Comparison of ENCODE assay signal across 19 cellular contexts in genomic region chr10:311901-312665, GRCh38.
A peak's percentile ranks its signal among the peaks of the same experiment; 100 is the strongest.
DNase-seq lines count a peak whose midpoint lies in the region; ATAC-seq and TF ChIP-seq lines count a peak whose summit lies in the region.
"Had no signal": no experiment of that assay in that cellular context is flagged by ENCODE, and none has a peak within 500 bp of the region (broad histone marks: within the 10 kb centered on the region; RNA-seq: fewer than 3 reads in every experiment).

No MANE protein-coding gene starts in this region.

- H3K27me3 ChIP-seq in DOHH2 (ENCODE audit: control insufficient read depth, low read length) (no peaks in the 10 kb centered on the region), H7 (ENCODE audit: control insufficient read depth, insufficient read depth, low read length) (no peaks in the 10 kb centered on the region), ascending aorta (no peaks in the 10 kb centered on the region)
- H3K27me3 ChIP-seq: MG63 had no signal

- peak; percentile 33 for DNase-seq in H7
- peak; percentile 12 for DNase-seq in occipital lobe (lab: John Stamatoyannopoulos, UW)
- DNase-seq in LoVo (ENCODE audit: low spot score), result no peak
- no peak for DNase-seq in NCI-H2081 (lab: John Stamatoyannopoulos, UW)
- no peak for DNase-seq in NCI-H748 (lab: John Stamatoyannopoulos, UW; ENCODE audit: unreplicated experiment)
- no peak for DNase-seq in ascending aorta (ENCODE audit: low spot score in 2 of 2)
- DNase-seq: ACHN; Calu3; CD4-positive, CD25-positive, alpha-beta regulatory T cell; MG63; NCI-H1105 treated with DMSO at 0.1 percent for 48 hours; NCI-H187; NCI-H2171; NCI-H446; NCI-H69; PC-9 had no signal

- no peaks in the 10 kb centered on the region for H3K27me3 Mint-ChIP-seq in activated T-helper 17 cell treated with anti-CD3 and anti-CD28 coated beads, Interleukin-2, amount 50 U/mL, for 72 hours
- H3K27me3 Mint-ChIP-seq: CD4-positive, CD25-positive, alpha-beta regulatory T cell had no signal

- H3K4me2 ChIP-seq in DOHH2 (ENCODE audit: low read length), result peak overlapping the region; percentile 99
- H3K4me2 ChIP-seq: PC-9 had no signal

- H3K9me3 Mint-ChIP-seq in activated T-helper 17 cell treated with anti-CD3 and anti-CD28 coated beads, Interleukin-2, amount 50 U/mL, for 72 hours, result no peaks in the 10 kb centered on the region

- no peaks in the 10 kb centered on the region for H4K20me1 ChIP-seq in DOHH2 (ENCODE audit: control insufficient read depth, insufficient read depth, low read depth, low read length)

- peak; percentile 29 for ATAC-seq in activated T-helper 17 cell treated with anti-CD3 and anti-CD28 coated beads, Interleukin-2, amount 50 U/mL, for 72 hours (replicated peaks)
- ATAC-seq: HCT116 had no signal

- intact Hi-C loops in ascending aorta (cut with DNase I), result no loop called here

- H3K4me3 ChIP-seq in DOHH2 (ENCODE audit: low read length) (peak overlapping the region; percentile 79), H7 (ENCODE audit: insufficient read depth, low read depth, low read length) (no peak overlapping the region), ascending aorta (no peak overlapping the region)
- H3K4me3 ChIP-seq: MG63, PC-9 had no signal

- H3K27ac ChIP-seq in DOHH2 (ENCODE audit: low read depth, low read length), result peak overlapping the region; percentile 98
- H3K27ac ChIP-seq in ascending aorta, result no peak overlapping the region
- H3K27ac ChIP-seq: PC-9 had no signal

- no peak for TF ChIP-seq CTCF in DOHH2 (IDR thresholded peaks at IDR 0.05; ENCODE audit: low read depth, low read length, poor library complexity, severe bottlenecking)
- no peak for TF ChIP-seq CTCF in ascending aorta (IDR thresholded peaks at IDR 0.05)

- H3K79me2 ChIP-seq in DOHH2 (ENCODE audit: control insufficient read depth, low read length), result peaks cover 62% of the 10 kb centered on the region

- H3K36me3 ChIP-seq in DOHH2 (ENCODE audit: control insufficient read depth, low read length), result peaks cover 71% of the 10 kb centered on the region
- H3K36me3 ChIP-seq in H7 (replicated peaks; ENCODE audit: control insufficient read depth, insufficient read depth, low read length), result no peaks in the 10 kb centered on the region; the same call in 1 of the 2 replicates
- H3K36me3 ChIP-seq in ascending aorta, result peaks cover 4 to 23% of the 10 kb centered on the region in 2 donors

- H3K4me1 ChIP-seq in DOHH2 (ENCODE audit: control insufficient read depth, low read length) (peaks cover 100% of the 10 kb centered on the region), ascending aorta (peaks cover 2 to 3% of the 10 kb centered on the region in 2 donors)

- H3K4me1 Mint-ChIP-seq in activated T-helper 17 cell treated with anti-CD3 and anti-CD28 coated beads, Interleukin-2, amount 50 U/mL, for 72 hours, result peaks cover 17% of the 10 kb centered on the region

- H3K27ac Mint-ChIP-seq in activated T-helper 17 cell treated with anti-CD3 and anti-CD28 coated beads, Interleukin-2, amount 50 U/mL, for 72 hours, result no peak overlapping the region

- H3F3A ChIP-seq in DOHH2 (ENCODE audit: control insufficient read depth, insufficient read depth), result peaks cover 49% of the 10 kb centered on the region

- H3K9me3 ChIP-seq in DOHH2 (ENCODE audit: control insufficient read depth, insufficient read depth, low read length) (no peaks in the 10 kb centered on the region), ascending aorta (no peaks in the 10 kb centered on the region)
- H3K9me3 ChIP-seq: MG63 had no signal

- no peaks in the 10 kb centered on the region for H3K36me3 Mint-ChIP-seq in activated T-helper 17 cell treated with anti-CD3 and anti-CD28 coated beads, Interleukin-2, amount 50 U/mL, for 72 hours (ENCODE audit: low read depth)

- peak overlapping the region; percentile 38 for H3K4me3 Mint-ChIP-seq in activated T-helper 17 cell treated with anti-CD3 and anti-CD28 coated beads, Interleukin-2, amount 50 U/mL, for 72 hours
- H3K4me3 Mint-ChIP-seq: CD4-positive, CD25-positive, alpha-beta regulatory T cell had no signal

- no peaks in the 10 kb centered on the region for H3K9me2 ChIP-seq in DOHH2 (replicated peaks; ENCODE audit: control insufficient read depth, low read length)

Comparison
In these comparisons a context has a peak if more than half of its experiments do, and no peak if none do; other contexts are left out.
1. DNase-seq: peak in H7 (single experiment) and occipital lobe (single experiment); none in LoVo (single experiment), NCI-H2081 (0 of 2), NCI-H748 (single experiment) and ascending aorta (0 of 2).